Comparison of ENCODE assay signal across 9 cellular contexts in genomic region chr17:48153711-48154642, GRCh38. TPM values are rescaled to one million over a fixed set of nuclear protein-coding genes. Genes with fewer than 3 reads are reported as not detected.
DNase-seq lines count a peak whose midpoint lies in the region; ATAC-seq and TF ChIP-seq lines count a peak whose summit lies in the region.
"Had no signal": no experiment of that assay in that cellular context is flagged by ENCODE, and none has a peak within 500 bp of the region (broad histone marks: within the 10 kb centered on the region; RNA-seq: fewer than 3 reads in every experiment).

No MANE protein-coding gene starts in this region.

- CTCF ChIA-PET in WTC11 (lab: Charles Lee): interaction anchor here (0.6 to 1.3 kb wide), 5 partner anchors 24 to 182 kb away, joined by 3 to 8 read pairs (median 3); no protein-coding TSS in a partner anchor

- POLR2A ChIA-PET in WTC11 (lab: Charles Lee): interaction anchor here (0.7 kb wide), 1 partner anchor 12 kb away, joined by 3 read pairs; no protein-coding TSS in a partner anchor

- no peak overlapping the region for H3K4me3 Mint-ChIP-seq in activated naive CD8-positive, alpha-beta T cell treated with anti-CD3 and anti-CD28 coated beads for 36 hours
- H3K4me3 Mint-ChIP-seq in activated naive CD8-positive, alpha-beta T cell treated with anti-CD3 and anti-CD28 coated beads, Interleukin-2, amount 50 U/mL, for 24 hours: no peak overlapping the region
- H3K4me3 Mint-ChIP-seq in WTC11: no peak overlapping the region
- H3K4me3 Mint-ChIP-seq: activated naive CD8-positive, alpha-beta T cell had no signal

- H3K36me3 Mint-ChIP-seq in activated naive CD8-positive, alpha-beta T cell treated with anti-CD3 and anti-CD28 coated beads for 36 hours: no peaks in the 10 kb centered on the region
- peaks cover 8% of the 10 kb centered on the region for H3K36me3 Mint-ChIP-seq in activated naive CD8-positive, alpha-beta T cell treated with anti-CD3 and anti-CD28 coated beads, Interleukin-2, amount 50 U/mL, for 24 hours (ENCODE audit: low read depth)
- no peaks in the 10 kb centered on the region for H3K36me3 Mint-ChIP-seq in WTC11
- H3K36me3 Mint-ChIP-seq: activated naive CD8-positive, alpha-beta T cell had no signal

- peak; percentile 13 for DNase-seq in activated naive CD8-positive, alpha-beta T cell treated with anti-CD3 and anti-CD28 coated beads for 36 hours
- DNase-seq in activated naive CD8-positive, alpha-beta T cell treated with anti-CD3 and anti-CD28 coated beads, Interleukin-2, amount 50 U/mL, for 24 hours: no peak
- DNase-seq in NCI-H2029 treated with DMSO at 0.1 percent for 48 hours (lab: John Stamatoyannopoulos, UW): peak; percentile 76
- DNase-seq in WTC11 (ENCODE audit: low spot score): peak; percentile 60
- DNase-seq in left kidney (ENCODE audit: low read depth, low spot score): peak; percentile 83
- DNase-seq in activated effector memory CD4-positive, alpha-beta T cell treated with Interleukin-2 at 50 U/mL for 16 hours: no peak
- no peak for DNase-seq in GDM1 (lab: John Stamatoyannopoulos, UW)

- no peaks in the 10 kb centered on the region for H3K27me3 Mint-ChIP-seq in activated naive CD8-positive, alpha-beta T cell treated with anti-CD3 and anti-CD28 coated beads for 36 hours
- H3K27me3 Mint-ChIP-seq in activated naive CD8-positive, alpha-beta T cell treated with anti-CD3 and anti-CD28 coated beads, Interleukin-2, amount 50 U/mL, for 24 hours: no peaks in the 10 kb centered on the region
- H3K27me3 Mint-ChIP-seq in WTC11 (ENCODE audit: low read depth): peaks cover 37% of the 10 kb centered on the region
- H3K27me3 Mint-ChIP-seq: activated naive CD8-positive, alpha-beta T cell had no signal

- ATAC-seq in activated naive CD8-positive, alpha-beta T cell treated with anti-CD3 and anti-CD28 coated beads, Interleukin-2, amount 50 U/mL, for 24 hours: no peak
- peak; percentile 83 for ATAC-seq in WTC11
- ATAC-seq in HG02678 (IDR thresholded peaks at IDR 0.05; ENCODE audit: unreplicated experiment): no peak

- no peaks in the 10 kb centered on the region for H3K9me3 Mint-ChIP-seq in activated naive CD8-positive, alpha-beta T cell treated with anti-CD3 and anti-CD28 coated beads for 36 hours
- no peaks in the 10 kb centered on the region for H3K9me3 Mint-ChIP-seq in activated naive CD8-positive, alpha-beta T cell treated with anti-CD3 and anti-CD28 coated beads, Interleukin-2, amount 50 U/mL, for 24 hours
- H3K9me3 Mint-ChIP-seq in WTC11: no peaks in the 10 kb centered on the region

- 0 out of 2 replicates have a peak, but pooled peaks have one; percentile 24 for TF ChIP-seq CTCF in WTC11 (IDR thresholded peaks at IDR 0.05)

- H3K4me1 Mint-ChIP-seq in activated naive CD8-positive, alpha-beta T cell treated with anti-CD3 and anti-CD28 coated beads for 36 hours: peaks cover under 1% of the 10 kb centered on the region
- no peaks in the 10 kb centered on the region for H3K4me1 Mint-ChIP-seq in activated naive CD8-positive, alpha-beta T cell treated with anti-CD3 and anti-CD28 coated beads, Interleukin-2, amount 50 U/mL, for 24 hours
- peaks cover 44% of the 10 kb centered on the region for H3K4me1 Mint-ChIP-seq in WTC11

- H3K27ac Mint-ChIP-seq in activated naive CD8-positive, alpha-beta T cell treated with anti-CD3 and anti-CD28 coated beads for 36 hours: no peak overlapping the region
- no peak overlapping the region for H3K27ac Mint-ChIP-seq in activated naive CD8-positive, alpha-beta T cell treated with anti-CD3 and anti-CD28 coated beads, Interleukin-2, amount 50 U/mL, for 24 hours
- no peak overlapping the region for H3K27ac Mint-ChIP-seq in WTC11
- H3K27ac Mint-ChIP-seq: activated naive CD8-positive, alpha-beta T cell had no signal

TF ChIP-seq in WTC11, 78 proteins besides CTCF, POLR2A, EP300 and RAD21 (continues in another document):
- TF ChIP-seq ZNF416 (CRISPR knock-in tag; IDR thresholded peaks at IDR 0.05) (no peak), ESRRA (CRISPR knock-in tag; IDR thresholded peaks at IDR 0.05; ENCODE audit: borderline replicate concordance) (no peak), AFF4 (CRISPR knock-in tag; IDR thresholded peaks at IDR 0.05; ENCODE audit: borderline replicate concordance) (no peak), ZNF423 (CRISPR knock-in tag; IDR thresholded peaks at IDR 0.05) (no peak), ZNF219 (CRISPR knock-in tag; IDR thresholded peaks at IDR 0.05; ENCODE audit: borderline replicate concordance) (no peak), HMGA2 (CRISPR knock-in tag; IDR thresholded peaks at IDR 0.05) (no peak), OVOL2 (CRISPR knock-in tag; IDR thresholded peaks at IDR 0.05; ENCODE audit: borderline replicate concordance) (no peak), ERG (CRISPR knock-in tag; IDR thresholded peaks at IDR 0.05) (no peak), NR1H2 (CRISPR knock-in tag; IDR thresholded peaks at IDR 0.05) (no peak), HMGXB4 (CRISPR knock-in tag; IDR thresholded peaks at IDR 0.05) (no peak)

RNA-seq across cellular contexts. Expression of gene SNX11, which starts 46.4 kb away (rescaled TPM):
- total RNA-seq in activated naive CD8-positive, alpha-beta T cell treated with anti-CD3 and anti-CD28 coated beads for 36 hours: 10 to 100 TPM; 32.0 to 33.1 TPM
- 19.3 to 24.5 TPM (median 20.1 TPM) in 3 replicates for total RNA-seq in WTC11 (2021)

RNA-seq across cellular contexts. Expression of gene CBX1, which starts 52.7 kb away (rescaled TPM):
- 10 to 100 TPM; 60.3 to 60.5 TPM for total RNA-seq in activated naive CD8-positive, alpha-beta T cell treated with anti-CD3 and anti-CD28 coated beads for 36 hours
- total RNA-seq in WTC11 (2021): 162 to 167 TPM (median 165 TPM) in 3 replicates

Comparison
In these comparisons a context has a peak if more than half of its experiments do, and no peak if none do; other contexts are left out.
1. DNase-seq: peak in activated naive CD8-positive, alpha-beta T cell treated with anti-CD3 and anti-CD28 coated beads for 36 hours (single experiment), NCI-H2029 treated with DMSO at 0.1 percent for 48 hours (single experiment), WTC11 (single experiment) and left kidney (single experiment); none in activated naive CD8-positive, alpha-beta T cell treated with anti-CD3 and anti-CD28 coated beads, Interleukin-2, amount 50 U/mL, for 24 hours (single experiment), activated effector memory CD4-positive, alpha-beta T cell treated with Interleukin-2 at 50 U/mL for 16 hours (single experiment) and GDM1 (single experiment).